ENCODE assay signal across 8 cellular contexts in genomic region chr2:208265807-208266640, GRCh38. TPM values are rescaled to one million over a fixed set of nuclear protein-coding genes. Genes with fewer than 3 reads are reported as not detected.
A peak's percentile ranks its signal among the peaks of the same experiment; 100 is the strongest.
DNase-seq lines count a peak whose midpoint lies in the region; ATAC-seq and TF ChIP-seq lines count a peak whose summit lies in the region.

Gene PIKFYVE, plus strand, starts transcription at chr2:208266255. Its CDS starts 5,265 bp downstream, at chr2:208271520.

- H3K9me3 ChIP-seq in ovary: no peaks in the 10 kb centered on the region
- no peaks in the 10 kb centered on the region for H3K9me3 ChIP-seq in thyroid gland

- ATAC-seq in HG02763 (IDR thresholded peaks at IDR 0.05; ENCODE audit: unreplicated experiment) (peak; percentile 86), Right ventricle myocardium inferior (peak; percentile 98)
- ATAC-seq in activated naive CD8-positive, alpha-beta T cell treated with anti-CD3 and anti-CD28 coated beads, Interleukin-2, amount 50 U/mL, for 24 hours: peak; percentile 93

- H3K27ac ChIP-seq in ovary (peak within 1 kb of the TSS; percentile 74 to 91), thyroid gland (peak within 1 kb of the TSS; percentile 88 to 97 (median 94))

- peaks cover 4% of the 10 kb centered on the region for H3K36me3 Mint-ChIP-seq in activated naive CD8-positive, alpha-beta T cell treated with anti-CD3 and anti-CD28 coated beads, Interleukin-2, amount 50 U/mL, for 24 hours (ENCODE audit: low read depth)

- H3K27ac Mint-ChIP-seq in activated naive CD8-positive, alpha-beta T cell treated with anti-CD3 and anti-CD28 coated beads, Interleukin-2, amount 50 U/mL, for 24 hours: peak within 1 kb of the TSS; percentile 96

- H3K4me1 ChIP-seq in ovary (ENCODE audit: insufficient read depth) (peaks cover 7% of the 10 kb centered on the region), thyroid gland (peaks cover 13 to 19% of the 10 kb centered on the region in 2 donors)

- 1% methylated on average over 53 of the region's 53 CpGs for WGBS in ovary, 3 donors
- 0 to 1% methylated on average over 24 to 32 of the region's 53 CpGs for whole genome bisulfite sequencing in thyroid gland, 2 donors

- DNase-seq in GM12865 (ENCODE audit: low read depth): peak; percentile 98
- peak; percentile 87 for DNase-seq in NCI-H1417 treated with DMSO at 0.1 percent for 48 hours (lab: John Stamatoyannopoulos, UW)
- peak; percentile 97 for DNase-seq in SW480 (ENCODE audit: low spot score)
- DNase-seq in activated naive CD8-positive, alpha-beta T cell treated with anti-CD3 and anti-CD28 coated beads, Interleukin-2, amount 50 U/mL, for 24 hours: peak; percentile 91
- DNase-seq in Right ventricle myocardium inferior (ENCODE audit: missing footprints): peak; percentile 96
- DNase-seq in ovary: peak; percentile 92 to 95 (median 94)
- DNase-seq in thyroid gland: peak; percentile 97 to 98

- H3K36me3 ChIP-seq in ovary: no peaks in the 10 kb centered on the region
- H3K36me3 ChIP-seq in thyroid gland: no peaks in the 10 kb centered on the region

- H3K4me3 ChIP-seq in GM12865 (ENCODE audit: low read depth, low read length): peak within 1 kb of the TSS; percentile 97
- H3K4me3 ChIP-seq in ovary: peak within 1 kb of the TSS; percentile 93
- peak within 1 kb of the TSS; percentile 46 to 92 (median 86) for H3K4me3 ChIP-seq in thyroid gland (replicated peaks in 1 of 3)

- intact Hi-C loops in Right ventricle myocardium inferior (cut with DNase I): loop anchor here (1.0 to 5.0 kb wide), 2 partner anchors 12 to 56 kb away; no protein-coding TSS in a partner anchor
- intact Hi-C loops in ovary (cut with DNase I): no loop called here
- intact Hi-C loops in thyroid gland (cut with DNase I): no loop called here

- TF ChIP-seq POLR2A in ovary (IDR thresholded peaks at IDR 0.05) (peak; percentile 68), thyroid gland (IDR thresholded peaks at IDR 0.05) (peak in 1 of 2 donors; percentile 84)

- peaks cover 43% of the 10 kb centered on the region for H3K4me1 Mint-ChIP-seq in activated naive CD8-positive, alpha-beta T cell treated with anti-CD3 and anti-CD28 coated beads, Interleukin-2, amount 50 U/mL, for 24 hours

- H3K27me3 Mint-ChIP-seq in activated naive CD8-positive, alpha-beta T cell treated with anti-CD3 and anti-CD28 coated beads, Interleukin-2, amount 50 U/mL, for 24 hours: no peaks in the 10 kb centered on the region

- TF ChIP-seq EP300 in ovary (IDR thresholded peaks at IDR 0.05): peak; percentile 84

- TF ChIP-seq CTCF in GM12865 (IDR thresholded peaks at IDR 0.05; ENCODE audit: insufficient read depth, low read depth, low read length, missing control alignments): no peak
- peak in 1 of 3 donors; percentile 7 for TF ChIP-seq CTCF in ovary (IDR thresholded peaks at IDR 0.05)
- TF ChIP-seq CTCF in thyroid gland (IDR thresholded peaks at IDR 0.05): peak in 1 of 6 experiments; percentile 26

- H3K27me3 ChIP-seq in ovary (no peaks in the 10 kb centered on the region), thyroid gland (no peaks in the 10 kb centered on the region)

- no peaks in the 10 kb centered on the region for H3K9me3 Mint-ChIP-seq in activated naive CD8-positive, alpha-beta T cell treated with anti-CD3 and anti-CD28 coated beads, Interleukin-2, amount 50 U/mL, for 24 hours

- peak within 1 kb of the TSS; percentile 90 for H3K4me3 Mint-ChIP-seq in activated naive CD8-positive, alpha-beta T cell treated with anti-CD3 and anti-CD28 coated beads, Interleukin-2, amount 50 U/mL, for 24 hours

RNA-seq across cellular contexts. Expression of gene PIKFYVE, which starts in this region (rescaled TPM):
- 14.8 TPM for total RNA-seq in Right ventricle myocardium inferior
- total RNA-seq in ovary: 10 to 100 TPM; 19.1 to 29.8 (median 23.4) TPM
- polyA plus RNA-seq in ovary: 10 to 100 TPM in 1 of 2 donors, 1 to 10 TPM in 1; 6.9 to 11.5 TPM
- total RNA-seq in thyroid gland: 10 to 100 TPM; 35.2 to 51.3 (median 41.7) TPM

Comparison
In these comparisons a context has a peak if more than half of its experiments do, and no peak if none do; other contexts are left out.
1. Peak in every context shown above with its lines: DNase-seq, ATAC-seq, H3K4me3 ChIP-seq and H3K27ac ChIP-seq.